In the genomic region with DNA sequence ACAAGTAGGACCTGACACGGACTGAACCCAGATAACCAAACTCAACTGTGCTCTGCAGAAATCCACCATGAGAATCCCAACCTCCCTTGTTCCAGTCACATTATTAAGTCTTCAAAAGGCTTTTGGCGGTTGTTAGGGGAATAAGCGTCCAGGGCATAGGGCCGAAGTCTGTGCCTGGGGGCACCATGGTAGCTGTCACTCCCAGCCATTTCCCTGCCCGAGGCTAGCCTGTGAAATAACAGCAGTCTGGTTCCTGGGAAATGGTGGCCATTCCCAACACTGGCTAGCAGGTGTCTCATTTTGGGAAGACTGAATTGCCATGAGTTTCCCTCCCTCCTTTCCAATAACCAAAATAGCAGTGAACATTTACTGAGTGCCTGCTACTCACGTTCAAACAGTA, we compare ENCODE assay signal across 30 cellular contexts.
"Had no signal": no experiment of that assay in that cellular context is flagged by ENCODE, and none has a peak within 500 bp of the region (broad histone marks: within the 10 kb centered on the region; RNA-seq: fewer than 3 reads in every experiment).

No MANE protein-coding gene starts in this region.

- H3K27ac ChIP-seq: brain microvascular endothelial cell, esophagus muscularis mucosa, foreskin keratinocyte, gastrocnemius medialis, heart left ventricle had no signal

- H3K9me3 ChIP-seq: esophagus muscularis mucosa, gastrocnemius medialis, heart left ventricle had no signal

- H3K4me1 ChIP-seq: esophagus muscularis mucosa, foreskin keratinocyte, gastrocnemius medialis had no signal

- ATAC-seq: activated T-cell treated with anti-CD3 and anti-CD28 coated beads, Interleukin-2, amount 50 U/mL, for 72 hours; effector memory CD8-positive, alpha-beta T cell; foreskin keratinocyte; gastrocnemius medialis; T-helper 17 cell had no signal

- H3K36me3 ChIP-seq: brain microvascular endothelial cell, esophagus muscularis mucosa, gastrocnemius medialis, heart left ventricle had no signal

- DNase-seq: activated CD4-positive, alpha-beta memory T cell treated with anti-CD3 and anti-CD28 coated beads, Interleukin-2, amount 10 ng/mL, durations not matched to agents 7 days and 5 days; activated CD4-positive, alpha-beta T cell treated with anti-CD3 and anti-CD28 coated beads for 4 hours; activated CD4-positive, alpha-beta T cell treated with anti-CD3 and anti-CD28 coated beads, Interleukin-2, amount 10 ng/mL, durations not matched to agents 7 days and 5 days; activated CD4-positive, alpha-beta T cell treated with anti-CD3 and anti-CD28 coated beads, Interleukin-2, amount 50 U/mL, for 4 hours; activated CD4-positive, CD25-positive, alpha-beta regulatory T cell; activated CD4-positive, CD25-positive, alpha-beta regulatory T cell treated with anti-CD3 and anti-CD28 coated beads, Interleukin-2, amount 50 U/mL, for 72 hours; activated CD8-positive, alpha-beta memory T cell treated with anti-CD3 and anti-CD28 coated beads, Interleukin-2, amount 50 U/mL, for 48 hours; activated naive CD4-positive, alpha-beta T cell treated with anti-CD3 and anti-CD28 coated beads for 36 hours; activated naive CD8-positive, alpha-beta T cell treated with anti-CD3 and anti-CD28 coated beads for 36 hours; activated T-cell treated with anti-CD3 and anti-CD28 coated beads for 4 hours; activated T-cell treated with anti-CD3 and anti-CD28 coated beads, Interleukin-2, amount 50 U/mL, for 24 hours; activated T-cell treated with anti-CD3 and anti-CD28 coated beads, Interleukin-2, amount 50 U/mL, for 72 hours; amniotic stem cell; anterior cingulate cortex; brain microvascular endothelial cell; cortex of kidney; dermis blood vessel endothelial cell; effector CD4-positive, alpha-beta T cell; effector memory CD8-positive, alpha-beta T cell; erythroblast; foreskin keratinocyte; gastrocnemius medialis; glutamatergic neuron; heart left ventricle; T-helper 1 cell; T-helper 17 cell; T1000 had no signal

- FAIRE-seq: astrocyte, colon had no signal

- H3K27me3 ChIP-seq: brain microvascular endothelial cell, esophagus muscularis mucosa, foreskin keratinocyte, gastrocnemius medialis, heart left ventricle had no signal

- H3K4me3 ChIP-seq: esophagus muscularis mucosa, gastrocnemius medialis, heart left ventricle had no signal
